9 cellular contexts compared by ENCODE assay signal in genomic region chr3:146640955-146641867, GRCh38. TPM values are rescaled to one million over a fixed set of nuclear protein-coding genes. Genes with fewer than 3 reads are reported as not detected.
A peak's percentile ranks its signal among the peaks of the same experiment; 100 is the strongest.
DNase-seq lines count a peak whose midpoint lies in the region; ATAC-seq and TF ChIP-seq lines count a peak whose summit lies in the region.
"Had no signal": no experiment of that assay in that cellular context is flagged by ENCODE, and none has a peak within 500 bp of the region (broad histone marks: within the 10 kb centered on the region; RNA-seq: fewer than 3 reads in every experiment).

No MANE protein-coding gene starts in this region.

- H3K4me3 Mint-ChIP-seq in activated CD4-positive, alpha-beta T cell treated with anti-CD3 and anti-CD28 coated beads, Interleukin-2, amount 10 ng/mL, durations not matched to agents 7 days and 5 days = no peak overlapping the region
- H3K4me3 Mint-ChIP-seq in endodermal cell (no peak overlapping the region), osteocyte (ENCODE audit: unreplicated experiment) (no peak overlapping the region)

- H3K36me3 ChIP-seq in endodermal cell (ENCODE audit: control insufficient read depth, insufficient read depth, low read length) = no peaks in the 10 kb centered on the region

- no peak overlapping the region for H3K27ac ChIP-seq in endodermal cell (ENCODE audit: low read depth, low read length)
- H3K27ac ChIP-seq: epithelial cell of prostate had no signal

- ATAC-seq in GM21529 (IDR thresholded peaks at IDR 0.05; ENCODE audit: unreplicated experiment) = peak; percentile 84

- POLR2A ChIA-PET in activated CD4-positive, alpha-beta T cell treated with anti-CD3 and anti-CD28 coated beads, Interleukin-2, amount 10 ng/mL, durations not matched to agents 7 days and 5 days (lab: Charles Lee) = no interaction called here

- H3K27ac Mint-ChIP-seq in activated CD4-positive, alpha-beta T cell treated with anti-CD3 and anti-CD28 coated beads, Interleukin-2, amount 10 ng/mL, durations not matched to agents 7 days and 5 days = no peak overlapping the region
- H3K27ac Mint-ChIP-seq in endodermal cell (no peak overlapping the region), osteocyte (ENCODE audit: unreplicated experiment) (peak overlapping the region; percentile 70)

- H3K9me3 ChIP-seq in endodermal cell (ENCODE audit: control insufficient read depth, low read length) = no peaks in the 10 kb centered on the region

- WGBS in endodermal cell (ENCODE audit: insufficient coverage in 1 of 2, insufficient read length in 1 of 2), 2 experiments = 25% methylated on average over 2 of the region's 3 CpGs; no CpG with 5 or more reads in 1 of the 2 experiments

- no peaks in the 10 kb centered on the region for H3K9me3 Mint-ChIP-seq in activated CD4-positive, alpha-beta T cell treated with anti-CD3 and anti-CD28 coated beads, Interleukin-2, amount 10 ng/mL, durations not matched to agents 7 days and 5 days
- H3K9me3 Mint-ChIP-seq in endodermal cell (no peaks in the 10 kb centered on the region), osteocyte (ENCODE audit: unreplicated experiment) (no peaks in the 10 kb centered on the region)

- peaks cover 10% of the 10 kb centered on the region for H3K27me3 Mint-ChIP-seq in activated CD4-positive, alpha-beta T cell treated with anti-CD3 and anti-CD28 coated beads, Interleukin-2, amount 10 ng/mL, durations not matched to agents 7 days and 5 days
- H3K27me3 Mint-ChIP-seq in endodermal cell (ENCODE audit: insufficient read depth) (no peaks in the 10 kb centered on the region), osteocyte (ENCODE audit: unreplicated experiment) (no peaks in the 10 kb centered on the region)

- H3K9ac ChIP-seq in endodermal cell (ENCODE audit: extremely low read depth, low read length, poor library complexity, severe bottlenecking) = no peak overlapping the region

- peak; percentile 33 for DNase-seq in activated CD4-positive, alpha-beta T cell treated with anti-CD3 and anti-CD28 coated beads, Interleukin-2, amount 10 ng/mL, durations not matched to agents 7 days and 5 days
- no peak for DNase-seq in activated CD4-positive, alpha-beta T cell treated with anti-CD3 and anti-CD28 coated beads for 4 hours
- DNase-seq in HS-5 (ENCODE audit: low read depth) (peak; percentile 52), OCI-M2 (lab: John Stamatoyannopoulos, UW; ENCODE audit: unreplicated experiment) (peak; percentile 26), endodermal cell (peak; percentile 61), osteocyte (ENCODE audit: extremely low spot score, unreplicated experiment) (no peak), DMS79 treated with DMSO at 0.1 percent for 48 hours (lab: John Stamatoyannopoulos, UW) (no peak)

- no peaks in the 10 kb centered on the region for H3K4me1 ChIP-seq in endodermal cell (ENCODE audit: control insufficient read depth, insufficient read depth, low read length)

- H3K4me1 Mint-ChIP-seq in activated CD4-positive, alpha-beta T cell treated with anti-CD3 and anti-CD28 coated beads, Interleukin-2, amount 10 ng/mL, durations not matched to agents 7 days and 5 days = no peaks in the 10 kb centered on the region
- H3K4me1 Mint-ChIP-seq in endodermal cell (peaks cover 3% of the 10 kb centered on the region), osteocyte (ENCODE audit: unreplicated experiment) (peaks cover 2% of the 10 kb centered on the region)

- no peak overlapping the region for H3K4me3 ChIP-seq in endodermal cell (ENCODE audit: low read length)

- CTCF ChIA-PET in activated CD4-positive, alpha-beta T cell treated with anti-CD3 and anti-CD28 coated beads, Interleukin-2, amount 10 ng/mL, durations not matched to agents 7 days and 5 days (lab: Charles Lee) = interaction anchor here (0.7 kb wide), 2 partner anchors 99 to 296 kb away, joined by 3 to 4 read pairs; no protein-coding TSS in a partner anchor

- no peaks in the 10 kb centered on the region for H3K36me3 Mint-ChIP-seq in activated CD4-positive, alpha-beta T cell treated with anti-CD3 and anti-CD28 coated beads, Interleukin-2, amount 10 ng/mL, durations not matched to agents 7 days and 5 days (ENCODE audit: low read depth)
- no peaks in the 10 kb centered on the region for H3K36me3 Mint-ChIP-seq in endodermal cell (ENCODE audit: low read depth)
- H3K36me3 Mint-ChIP-seq in osteocyte (ENCODE audit: unreplicated experiment) = no peaks in the 10 kb centered on the region

- peak; percentile 74 for TF ChIP-seq CTCF in endodermal cell (conservative IDR thresholded peaks at IDR 0.05)
- peak; percentile 63 for TF ChIP-seq CTCF in osteocyte (IDR thresholded peaks at IDR 0.05)

- H3K27me3 ChIP-seq in endodermal cell (ENCODE audit: control insufficient read depth, insufficient read depth, low read length, poor library complexity, severe bottlenecking) = no peaks in the 10 kb centered on the region

RNA-seq across cellular contexts. Expression of gene PLSCR5, which starts 36.1 kb away (rescaled TPM):
- not detected for total RNA-seq in activated CD4-positive, alpha-beta T cell treated with anti-CD3 and anti-CD28 coated beads, Interleukin-2, amount 10 ng/mL, durations not matched to agents 7 days and 5 days
- total RNA-seq in endodermal cell = not detected
- polyA plus RNA-seq in endodermal cell (2013, experiment 1 of 2) = 0.32 TPM
- 0.17 TPM for polyA plus RNA-seq in endodermal cell (2013, experiment 2 of 2)
- total RNA-seq in osteocyte = not detected in 2 replicates

Comparison
In these comparisons a context has a peak if more than half of its experiments do, and no peak if none do; other contexts are left out.
1. DNase-seq: peak in activated CD4-positive, alpha-beta T cell treated with anti-CD3 and anti-CD28 coated beads, Interleukin-2, amount 10 ng/mL, durations not matched to agents 7 days and 5 days (single experiment), HS-5 (single experiment), OCI-M2 (single experiment) and endodermal cell (single experiment); none in activated CD4-positive, alpha-beta T cell treated with anti-CD3 and anti-CD28 coated beads for 4 hours (0 of 2), osteocyte (single experiment) and DMS79 treated with DMSO at 0.1 percent for 48 hours (single experiment).